Comparison of ENCODE assay signal across 8 cellular contexts in genomic region chr9:107282759-107283620, GRCh38. TPM values are rescaled to one million over a fixed set of nuclear protein-coding genes. Genes with fewer than 3 reads are reported as not detected.
DNase-seq lines count a peak whose midpoint lies in the region; ATAC-seq and TF ChIP-seq lines count a peak whose summit lies in the region.

Gene RAD23B, plus strand, starts transcription at chr9:107283279. Its CDS starts 351 bp downstream, at chr9:107283630.

- no peak for TF ChIP-seq CTCF in choroid plexus epithelial cell (conservative IDR thresholded peaks at IDR 0.05; ENCODE audit: low read depth, low read length)

- intact Hi-C loops in activated CD4-positive, alpha-beta T cell treated with anti-CD3 and anti-CD28 coated beads for 36 hours (cut with DNase I, micrococcal nuclease): loop anchor here (1.0 to 5.0 kb wide), 10 partner anchors 39 to 1829 kb away; partner anchors contain the start of genes KLF4 (in 1 of the 2) and TMEM38B (in 1 of the 2)

- peak within 1 kb of the TSS; percentile 89 for H3K27ac Mint-ChIP-seq in activated CD4-positive, alpha-beta T cell treated with anti-CD3 and anti-CD28 coated beads for 36 hours

- no peaks in the 10 kb centered on the region for H3K27me3 Mint-ChIP-seq in activated CD4-positive, alpha-beta T cell treated with anti-CD3 and anti-CD28 coated beads for 36 hours

- POLR2A ChIA-PET in activated CD4-positive, alpha-beta T cell treated with anti-CD3 and anti-CD28 coated beads for 36 hours (lab: Charles Lee): interaction anchor here (0.6 kb wide), 1 partner anchor 26 kb away, joined by 3 read pairs; no protein-coding TSS in a partner anchor

- CTCF ChIA-PET in activated CD4-positive, alpha-beta T cell treated with anti-CD3 and anti-CD28 coated beads for 36 hours (lab: Charles Lee): interaction anchor here (1.3 to 1.8 kb wide), 3 partner anchors 13 to 59 kb away, joined by 3 to 5 read pairs (median 4); no protein-coding TSS in a partner anchor

- peak; percentile 98 for DNase-seq in Ammon's horn (ENCODE audit: low spot score)
- DNase-seq in GM19238 (ENCODE audit: insufficient read length, low spot score): peak; percentile 83
- peak; percentile 98 to 99 for DNase-seq in NCI-H524 (lab: John Stamatoyannopoulos, UW)
- peak; percentile 99 for DNase-seq in activated CD4-positive, alpha-beta T cell treated with anti-CD3 and anti-CD28 coated beads for 36 hours
- DNase-seq in choroid plexus epithelial cell (ENCODE audit: low read depth): peak; percentile 99
- peak; percentile 99 for DNase-seq in kidney glomerular epithelial cell (lab: John Stamatoyannopoulos, UW)
- peak; percentile 97 to 98 for DNase-seq in stimulated activated CD4-positive, alpha-beta T cell treated with anti-CD3 and anti-CD28 coated beads, Interleukin-1b, Interleukin-23, amount 100 ng/mL, for 1 hour (ENCODE audit: low read depth in 2 of 2)

- H3K9me3 Mint-ChIP-seq in activated CD4-positive, alpha-beta T cell treated with anti-CD3 and anti-CD28 coated beads for 36 hours (ENCODE audit: low read depth): no peaks in the 10 kb centered on the region

- peak within 1 kb of the TSS; percentile 97 for H3K4me3 ChIP-seq in choroid plexus epithelial cell (ENCODE audit: low read depth, low read length)

- H3K4me3 Mint-ChIP-seq in activated CD4-positive, alpha-beta T cell treated with anti-CD3 and anti-CD28 coated beads for 36 hours: peak within 1 kb of the TSS; percentile 83

- peaks cover 37% of the 10 kb centered on the region for H3K4me1 Mint-ChIP-seq in activated CD4-positive, alpha-beta T cell treated with anti-CD3 and anti-CD28 coated beads for 36 hours

- ATAC-seq in HG03442 (IDR thresholded peaks at IDR 0.05; ENCODE audit: unreplicated experiment): peak; percentile 85
- ATAC-seq in activated CD4-positive, alpha-beta T cell treated with anti-CD3 and anti-CD28 coated beads for 36 hours: peak; percentile 85

- peaks cover 15% of the 10 kb centered on the region for H3K36me3 Mint-ChIP-seq in activated CD4-positive, alpha-beta T cell treated with anti-CD3 and anti-CD28 coated beads for 36 hours (ENCODE audit: low read depth)

RNA-seq across cellular contexts. Expression of gene RAD23B, which starts in this region (rescaled TPM):
- 100 to 1,000 TPM; 114 to 188 TPM for total RNA-seq in activated CD4-positive, alpha-beta T cell treated with anti-CD3 and anti-CD28 coated beads for 36 hours

Comparison
In these comparisons a context has a peak if more than half of its experiments do, and no peak if none do; other contexts are left out.
1. Peak in every context shown above with its lines: DNase-seq, ATAC-seq and H3K4me3 ChIP-seq.